27 cellular contexts compared by ENCODE assay signal in the genomic region with DNA sequence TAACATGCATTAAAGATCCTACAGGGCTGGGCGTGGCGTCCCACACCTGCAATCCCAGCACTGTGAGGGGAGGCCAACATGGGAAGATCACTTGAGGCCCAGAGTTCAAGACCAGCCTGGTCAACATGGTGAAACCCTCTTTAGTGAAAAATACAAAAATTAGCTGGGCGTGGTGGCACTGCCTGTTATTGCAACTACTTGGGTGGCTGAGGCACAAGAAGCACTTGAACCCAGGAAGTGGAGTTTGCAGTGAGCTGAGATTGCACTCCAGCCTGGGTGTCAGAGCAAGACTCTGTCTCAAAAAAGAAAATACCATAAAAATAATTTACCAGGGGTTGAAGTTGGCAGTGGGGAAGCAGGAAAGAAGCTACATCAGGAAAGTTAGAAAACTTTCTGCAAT. TPM values are rescaled to one million over a fixed set of nuclear protein-coding genes. Genes with fewer than 3 reads are reported as not detected.
DNase-seq lines count a peak whose midpoint lies in the region; ATAC-seq, FAIRE-seq and TF ChIP-seq lines count a peak whose summit lies in the region.
"Had no signal": no experiment of that assay in that cellular context is flagged by ENCODE, and none has a peak within 500 bp of the region (broad histone marks: within the 10 kb centered on the region; RNA-seq: fewer than 3 reads in every experiment).

No MANE protein-coding gene starts in this region.

- no peaks in the 10 kb centered on the region for H4K20me1 ChIP-seq in KMS-11 (ENCODE audit: insufficient read depth)
- H4K20me1 ChIP-seq in GM12878 (ENCODE audit: control insufficient read depth, insufficient read depth): no peaks in the 10 kb centered on the region; the same call in none of the 2 replicates

- CTCF ChIA-PET in activated naive CD4-positive, alpha-beta T cell treated with anti-CD3 and anti-CD28 coated beads, Interleukin-2, amount 10 ng/mL, durations not matched to agents 7 days and 5 days (lab: Charles Lee): interaction anchor here (1.0 kb wide), 1 partner anchor 41 kb away, joined by 3 read pairs; no protein-coding TSS in a partner anchor
- CTCF ChIA-PET in activated naive CD4-positive, alpha-beta T cell treated with anti-CD3 and anti-CD28 coated beads for 36 hours (lab: Charles Lee): no interaction called here
- CTCF ChIA-PET in GM12878 (lab: Yijun Ruan, JAX): no interaction called here

- H3K27me3 ChIP-seq in KMS-11 (ENCODE audit: insufficient read depth, low read depth) (no peaks in the 10 kb centered on the region), GM12878 (replicated peaks in 1 of 2; ENCODE audit: control insufficient read depth in 2 of 2, insufficient read depth in 2 of 2, low read length in 1 of 2) (no peaks in the 10 kb centered on the region), thyroid gland (no peaks in the 10 kb centered on the region)
- H3K27me3 ChIP-seq: BLaER1, body of pancreas, tibial nerve had no signal

- TF ChIP-seq POLR2A in GM12878 (IDR thresholded peaks at IDR 0.05; ENCODE audit: low read depth, low read length) (no peak), thyroid gland (IDR thresholded peaks at IDR 0.05) (no peak)

- H3K36me3 ChIP-seq in KMS-11 (ENCODE audit: insufficient read depth): peaks cover 52% of the 10 kb centered on the region; the same call in 1 of the 2 replicates
- H3K36me3 ChIP-seq in GM12878 (ENCODE audit: control insufficient read depth in 2 of 2, insufficient read depth in 2 of 2, low read length in 1 of 2): peaks cover 10 to 60% of the 10 kb centered on the region in 2 experiments
- peaks cover 4 to 12% of the 10 kb centered on the region in 2 donors for H3K36me3 ChIP-seq in thyroid gland
- H3K36me3 ChIP-seq: prostate gland had no signal

- no peak overlapping the region for H3K4me3 Mint-ChIP-seq in activated naive CD4-positive, alpha-beta T cell treated with anti-CD3 and anti-CD28 coated beads, Interleukin-2, amount 10 ng/mL, durations not matched to agents 7 days and 5 days
- H3K4me3 Mint-ChIP-seq in activated naive CD4-positive, alpha-beta T cell treated with anti-CD3 and anti-CD28 coated beads for 36 hours: no peak overlapping the region
- H3K4me3 Mint-ChIP-seq: dendritic cell treated with granulocyte-macrophage colony-stimulating factor and Interleukin-4, amounts not matched to agents 40 ng/mL and 50 ng/mL, for 4 days had no signal

- intact Hi-C loops in activated naive CD4-positive, alpha-beta T cell treated with anti-CD3 and anti-CD28 coated beads for 36 hours (cut with micrococcal nuclease): no loop called here
- intact Hi-C loops in GM12878 (cut with micrococcal nuclease; ENCODE audit: unreplicated experiment) (no loop called here), thyroid gland (cut with DNase I) (no loop called here)

- TF ChIP-seq CTCF in KMS-11 (conservative IDR thresholded peaks at IDR 0.05; ENCODE audit: low read depth, low read length) (no peak), GM12878 (IDR thresholded peaks at IDR 0.05 in 2 of 3, conservative IDR thresholded peaks at IDR 0.05 in 1 of 3; ENCODE audit: control insufficient read depth in 2 of 3, extremely low read depth in 1 of 3, insufficient read depth in 1 of 3, low read depth in 3 of 3, low read length in 3 of 3) (no peak), thyroid gland (IDR thresholded peaks at IDR 0.05) (no peak)

- no TSS peak for BruUV-seq in GM12878 (replicated peaks; lab: Mats Ljungman, UMichigan)

- no peak for TF ChIP-seq EP300 in GM12878 (IDR thresholded peaks at IDR 0.05; ENCODE audit: borderline replicate concordance in 1 of 2, control insufficient read depth in 1 of 2, low read depth in 2 of 2, low read length in 2 of 2)

- H3K4me1 ChIP-seq in KMS-11 (ENCODE audit: low read depth, poor library complexity, severe bottlenecking): peaks cover 100% of the 10 kb centered on the region
- peaks cover 50% of the 10 kb centered on the region for H3K4me1 ChIP-seq in GM12878 (ENCODE audit: control insufficient read depth, insufficient read depth, low read length)
- H3K4me1 ChIP-seq in thyroid gland: peaks cover 51 to 78% of the 10 kb centered on the region in 2 donors
- H3K4me1 ChIP-seq: prostate gland had no signal

- ATAC-seq in GM12878: no peak
- ATAC-seq in GM19395 (IDR thresholded peaks at IDR 0.05; ENCODE audit: unreplicated experiment): no peak
- ATAC-seq: body of pancreas, esophagus mucosa, HCT116, sciatic nerve had no signal

- RAD21 ChIA-PET in GM12878 (lab: Charles Lee; ENCODE audit: unreplicated experiment): no interaction called here

- 81% methylated on average over 3 of the region's 3 CpGs for WGBS in GM12878 (ENCODE audit: insufficient coverage, insufficient replicate concordance, low lambda C conversion rate, missing lambda C conversion rate)
- WGBS in thyroid gland, 2 donors: 88 to 93% methylated on average over 3 of the region's 3 CpGs

- peak overlapping the region; percentile 39 for H3K27ac Mint-ChIP-seq in activated naive CD4-positive, alpha-beta T cell treated with anti-CD3 and anti-CD28 coated beads, Interleukin-2, amount 10 ng/mL, durations not matched to agents 7 days and 5 days
- H3K27ac Mint-ChIP-seq in activated naive CD4-positive, alpha-beta T cell treated with anti-CD3 and anti-CD28 coated beads for 36 hours: no peak overlapping the region
- H3K27ac Mint-ChIP-seq: dendritic cell treated with granulocyte-macrophage colony-stimulating factor and Interleukin-4, amounts not matched to agents 40 ng/mL and 50 ng/mL, for 4 days had no signal

- H3K4me3 ChIP-seq in KMS-11 (IDR thresholded peaks at IDR 0.05; ENCODE audit: insufficient read depth, low read depth, low read length) (no peak overlapping the region), GM12878 (no peak overlapping the region), thyroid gland (replicated peaks in 1 of 3) (no peak overlapping the region)
- H3K4me3 ChIP-seq: BLaER1, body of pancreas, left ventricle myocardium inferior, prostate gland, tibial nerve had no signal

- H3K9me3 Mint-ChIP-seq in activated naive CD4-positive, alpha-beta T cell treated with anti-CD3 and anti-CD28 coated beads, Interleukin-2, amount 10 ng/mL, durations not matched to agents 7 days and 5 days: no peaks in the 10 kb centered on the region
- no peaks in the 10 kb centered on the region for H3K9me3 Mint-ChIP-seq in activated naive CD4-positive, alpha-beta T cell treated with anti-CD3 and anti-CD28 coated beads for 36 hours
- H3K9me3 Mint-ChIP-seq: dendritic cell treated with granulocyte-macrophage colony-stimulating factor and Interleukin-4, amounts not matched to agents 40 ng/mL and 50 ng/mL, for 4 days had no signal

- H3K4me1 Mint-ChIP-seq in activated naive CD4-positive, alpha-beta T cell treated with anti-CD3 and anti-CD28 coated beads, Interleukin-2, amount 10 ng/mL, durations not matched to agents 7 days and 5 days: peaks cover 29% of the 10 kb centered on the region
- H3K4me1 Mint-ChIP-seq in activated naive CD4-positive, alpha-beta T cell treated with anti-CD3 and anti-CD28 coated beads for 36 hours (ENCODE audit: low read depth): peaks cover 41% of the 10 kb centered on the region

- DNase-seq in activated naive CD4-positive, alpha-beta T cell treated with anti-CD3 and anti-CD28 coated beads, Interleukin-2, amount 10 ng/mL, durations not matched to agents 7 days and 5 days: no peak
- no peak for DNase-seq in activated naive CD4-positive, alpha-beta T cell treated with anti-CD3 and anti-CD28 coated beads for 36 hours
- DNase-seq in GM12878 (ENCODE audit: low read depth, low spot score): no peak
- peak in 1 of 2 donors; percentile 33 for DNase-seq in thyroid gland
- no peak for DNase-seq in NCI-H2081 treated with DMSO at 0.1 percent for 48 hours (lab: John Stamatoyannopoulos, UW)
- DNase-seq: activated CD4-positive, alpha-beta T cell treated with anti-CD3 and anti-CD28 coated beads for 48 hours; activated gamma-delta T cell treated with Interleukin-2 at 50 U/mL for 16 hours; body of pancreas; head of caudate nucleus; left ventricle myocardium inferior; NCI-H146; NCI-H748 treated with DMSO at 0.1 percent for 48 hours; nucleus accumbens; SIG-M5; stimulated activated CD8-positive, alpha-beta memory T cell treated with anti-CD3 and anti-CD28 coated beads, Interleukin-4, amount 100 ng/mL, for 48 hours; WERI-Rb-1 had no signal

- no peaks in the 10 kb centered on the region for H3K9me3 ChIP-seq in GM12878 (replicated peaks; ENCODE audit: control insufficient read depth, insufficient read depth, low read length)
- no peaks in the 10 kb centered on the region for H3K9me3 ChIP-seq in thyroid gland
- H3K9me3 ChIP-seq: BLaER1, body of pancreas, left ventricle myocardium inferior, prostate gland, tibial nerve had no signal

- no peaks in the 10 kb centered on the region for H3K27me3 Mint-ChIP-seq in activated naive CD4-positive, alpha-beta T cell treated with anti-CD3 and anti-CD28 coated beads, Interleukin-2, amount 10 ng/mL, durations not matched to agents 7 days and 5 days
- no peaks in the 10 kb centered on the region for H3K27me3 Mint-ChIP-seq in activated naive CD4-positive, alpha-beta T cell treated with anti-CD3 and anti-CD28 coated beads for 36 hours (ENCODE audit: low read depth)
- H3K27me3 Mint-ChIP-seq: dendritic cell treated with granulocyte-macrophage colony-stimulating factor and Interleukin-4, amounts not matched to agents 40 ng/mL and 50 ng/mL, for 4 days had no signal

- H3K9ac ChIP-seq in KMS-11: no peak overlapping the region; the same call in 1 of the 2 replicates
- H3K9ac ChIP-seq in GM12878 (ENCODE audit: control insufficient read depth, insufficient read depth, low read length): no peak overlapping the region
- H3K9ac ChIP-seq: BLaER1 had no signal

- peaks cover 64% of the 10 kb centered on the region for H3K36me3 Mint-ChIP-seq in activated naive CD4-positive, alpha-beta T cell treated with anti-CD3 and anti-CD28 coated beads, Interleukin-2, amount 10 ng/mL, durations not matched to agents 7 days and 5 days
- peaks cover 41% of the 10 kb centered on the region for H3K36me3 Mint-ChIP-seq in activated naive CD4-positive, alpha-beta T cell treated with anti-CD3 and anti-CD28 coated beads for 36 hours (ENCODE audit: low read depth)

- no peak for TF ChIP-seq RAD21 in GM12878 (IDR thresholded peaks at IDR 0.05; ENCODE audit: insufficient read depth, low read depth, low read length)

- peak overlapping the region; percentile 75 for H3K27ac ChIP-seq in KMS-11
- H3K27ac ChIP-seq in GM12878 (ENCODE audit: control insufficient read depth, insufficient read depth): peak overlapping the region; percentile 11
- H3K27ac ChIP-seq in thyroid gland: peak overlapping the region; percentile 78 to 93 (median 89)
- H3K27ac ChIP-seq: BLaER1, left ventricle myocardium inferior, prostate gland, WERI-Rb-1 had no signal

- in situ Hi-C loops in GM12878 (cut with MboI): no loop called here

- H2AFZ ChIP-seq in KMS-11 (ENCODE audit: low read depth) (no peak overlapping the region), GM12878 (ENCODE audit: control insufficient read depth, low read depth, low read length) (no peak overlapping the region)

- SMC1A ChIA-PET in GM12878 (lab: Charles Lee; ENCODE audit: uncharacterized antibody, unreplicated experiment): interaction anchor here (0.8 to 1.5 kb wide), 4 partner anchors 8 to 52 kb away, joined by 3 to 7 read pairs (median 4); no protein-coding TSS in a partner anchor

- H3K79me2 ChIP-seq in KMS-11 (ENCODE audit: insufficient read depth, low read depth): peaks cover 77% of the 10 kb centered on the region
- peaks cover 78% of the 10 kb centered on the region for H3K79me2 ChIP-seq in GM12878 (ENCODE audit: control insufficient read depth, insufficient read depth, low read length)

- POLR2A ChIA-PET in GM12878 (lab: Charles Lee): interaction anchor here (1.5 kb wide), 1 partner anchor 13 kb away, joined by 5 read pairs; the partner anchor contains the start of gene TXNDC11

- no peak for FAIRE-seq in GM12878 (lab: Jason Lieb, UNC)
- FAIRE-seq: islet of Langerhans, RCC 7860 had no signal

- H3K4me2 ChIP-seq in KMS-11 (peak overlapping the region; percentile 76), GM12878 (ENCODE audit: control insufficient read depth, insufficient read depth) (0 out of 2 replicates have a peak overlapping the region, but pooled peaks have one; percentile 7)
- H3K4me2 ChIP-seq: BLaER1 had no signal

RNA-seq across cellular contexts. Expression of gene TXNDC11, which starts 12.9 kb away (rescaled TPM):
- total RNA-seq in activated naive CD4-positive, alpha-beta T cell treated with anti-CD3 and anti-CD28 coated beads for 36 hours: 10 to 100 TPM; 24.6 to 25.5 TPM
- total RNA-seq in GM12878 (2013; cell fraction: nucleolus; rRNA removed): 97.8 and 99.6 TPM in 2 replicates
- total RNA-seq in GM12878 (2014; rRNA removed): 54.4 and 59.1 TPM in 2 replicates
- 33.3 and 43.1 TPM in 2 replicates for total RNA-seq in GM12878 (2014; rRNA removed; fragmentation: Illumina TruSeq; extraction: Trizol)
- total RNA-seq in GM12878 (2021): 45.8 and 51.8 TPM in 2 replicates
- 38.0 TPM for polyA plus RNA-seq in GM12878 (2011; ENCODE audit: low read depth)
- 71.0 and 86.7 TPM in 2 replicates for polyA plus RNA-seq in GM12878 (2011; rRNA removed)
- polyA plus RNA-seq in GM12878 (2011; cell fraction: cytosol; rRNA removed): 96.3 and 103 TPM in 2 replicates
- 86.4 and 91.4 TPM in 2 replicates for polyA plus RNA-seq in GM12878 (2011; cell fraction: nucleus; rRNA removed)
- polyA plus RNA-seq in GM12878 (2012): 48.2 and 55.5 TPM in 2 replicates
- polyA plus RNA-seq in GM12878 (2014; fragmentation: Illumina TruSeq; extraction: Trizol): 40.7 and 49.9 TPM in 2 replicates
- polyA plus RNA-seq in GM12878 (2014; fragmentation: Nextera tagmentation; extraction: Ambion mirVana): 1 to 10 TPM; 1.7 to 7.3 TPM
- polyA plus RNA-seq in GM12878 (2014; rRNA removed): 57.0 and 59.9 TPM in 2 replicates
- 10 to 100 TPM; 69.8 to 70.7 TPM for polyA plus RNA-seq in GM12878 (2016; fragmentation: Nextera tagmentation; extraction: Ambion mirVana)
- polyA minus RNA-seq in GM12878 (2011; rRNA and poly(A)+ RNA removed): 79.2 and 95.3 TPM in 2 replicates
- 28.7 and 34.5 TPM in 2 replicates for polyA minus RNA-seq in GM12878 (2011; cell fraction: cytosol; rRNA and poly(A)+ RNA removed)
- 27.4 and 50.4 TPM in 2 replicates for polyA minus RNA-seq in GM12878 (2011; cell fraction: nucleus; rRNA and poly(A)+ RNA removed)
- total RNA-seq in thyroid gland: 100 to 1,000 TPM in 3 of 4 donors, 10 to 100 TPM in 1; 77.3 to 135 (median 115) TPM

Comparison
In these comparisons a context has a peak if more than half of its experiments do, and no peak if none do; other contexts are left out.
1. H3K27ac ChIP-seq: peak in every context shown above with its lines; median percentile 89 in thyroid gland; 75 in KMS-11; 11 in GM12878.